In the genomic region with DNA sequence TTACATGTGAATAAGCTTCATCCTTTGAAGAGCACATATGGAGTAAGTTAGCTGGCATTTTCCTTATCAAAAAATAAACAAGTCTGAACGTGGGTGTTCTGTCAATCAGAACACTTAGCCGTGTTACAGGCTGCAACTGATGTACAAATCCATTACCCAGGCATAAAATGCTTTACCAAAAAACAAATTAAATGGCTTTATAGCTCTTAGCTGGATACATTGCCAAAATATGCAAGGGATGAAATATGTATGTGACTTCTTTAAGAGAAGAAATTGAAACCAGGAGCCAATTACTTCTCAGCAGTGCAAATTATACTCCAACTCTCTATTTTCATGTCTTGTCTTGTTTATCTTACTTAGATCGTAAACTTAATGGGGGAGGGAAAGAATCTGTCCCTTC, we compare ENCODE assay signal across 16 cellular contexts.
A peak's percentile ranks its signal among the peaks of the same experiment; 100 is the strongest.
DNase-seq lines count a peak whose midpoint lies in the region; FAIRE-seq and TF ChIP-seq lines count a peak whose summit lies in the region.
"Had no signal": no experiment of that assay in that cellular context is flagged by ENCODE, and none has a peak within 500 bp of the region (broad histone marks: within the 10 kb centered on the region; RNA-seq: fewer than 3 reads in every experiment).

No MANE protein-coding gene starts in this region.

- H3K36me3 ChIP-seq in mammary epithelial cell (ENCODE audit: insufficient read depth, low read length): no peaks in the 10 kb centered on the region
- no peaks in the 10 kb centered on the region for H3K36me3 ChIP-seq in OCI-LY3 (replicated peaks; ENCODE audit: low read depth, low read length)
- H3K36me3 ChIP-seq in endothelial cell of umbilical vein (ENCODE audit: control insufficient read depth in 2 of 2, extremely low read depth in 1 of 2, insufficient read depth in 2 of 2, low read length in 2 of 2): no peaks in the 10 kb centered on the region
- no peaks in the 10 kb centered on the region for H3K36me3 ChIP-seq in skeletal muscle satellite cell (ENCODE audit: insufficient read depth, low read length)
- H3K36me3 ChIP-seq in MG63: no peaks in the 10 kb centered on the region

- TF ChIP-seq POLR2A in endothelial cell of umbilical vein (IDR thresholded peaks at IDR 0.05; ENCODE audit: low read depth, low read length): no peak

- H3K9me3 Mint-ChIP-seq in MCF 10A (ENCODE audit: unreplicated experiment): no peaks in the 10 kb centered on the region
- H3K9me3 Mint-ChIP-seq in activated T-helper 2 cell treated with anti-CD3 and anti-CD28 coated beads, Interferon-gamma antibody, Interleukin-2, Interleukin-4, amounts not matched to agents 10 μg/mL and 5 μg/mL and 100 μg/mL, durations not matched to agents 14 hours and 24 hours and 36 hours: no peaks in the 10 kb centered on the region
- H3K9me3 Mint-ChIP-seq: activated CD8-positive, alpha-beta T cell treated with anti-CD3 and anti-CD28 coated beads for 36 hours; stimulated activated naive CD8-positive, alpha-beta T cell treated with anti-CD3 and anti-CD28 coated beads, Interleukin-15, Interleukin-2, amounts not matched to agents 100 ng/mL and 50 ng/mL, for 24 hours had no signal

- DNase-seq in mammary epithelial cell (no peak), MCF 10A (ENCODE audit: unreplicated experiment) (no peak), endothelial cell of umbilical vein (ENCODE audit: low read depth, low spot score) (peak; percentile 25), MG63 (no peak), NCI-H2029 (lab: John Stamatoyannopoulos, UW) (no peak)
- DNase-seq in activated T-helper 2 cell treated with anti-CD3 and anti-CD28 coated beads, Interferon-gamma antibody, Interleukin-2, Interleukin-4, amounts not matched to agents 10 μg/mL and 5 μg/mL and 100 μg/mL, durations not matched to agents 14 hours and 24 hours and 36 hours (ENCODE audit: low spot score): no peak
- DNase-seq: ACHN; activated CD8-positive, alpha-beta T cell treated with anti-CD3 and anti-CD28 coated beads for 36 hours; anterior cingulate cortex; GF-D8; KBM-7; midbrain; NCI-H1930 had no signal

- in situ Hi-C loops in mammary epithelial cell (cut with MboI; ENCODE audit: low sequenced_read_pairs in 2 of 2): loop anchor here (25.0 kb wide), 1 partner anchor 1400 kb away; no protein-coding TSS in a partner anchor

- dilution Hi-C loops in mammary epithelial cell (cut with HindIII; ENCODE audit: low sequenced_read_pairs) (no loop called here), endothelial cell of umbilical vein (cut with MboI; ENCODE audit: extremely low pct_ligation_motif_present, low sequenced_read_pairs) (no loop called here)

- no peaks in the 10 kb centered on the region for H3K36me3 Mint-ChIP-seq in MCF 10A (ENCODE audit: insufficient read depth, unreplicated experiment)
- H3K36me3 Mint-ChIP-seq in activated T-helper 2 cell treated with anti-CD3 and anti-CD28 coated beads, Interferon-gamma antibody, Interleukin-2, Interleukin-4, amounts not matched to agents 10 μg/mL and 5 μg/mL and 100 μg/mL, durations not matched to agents 14 hours and 24 hours and 36 hours (ENCODE audit: low read depth): no peaks in the 10 kb centered on the region

- no peaks in the 10 kb centered on the region for H3K9me3 ChIP-seq in mammary epithelial cell (replicated peaks; ENCODE audit: insufficient read depth, low read length)
- H3K9me3 ChIP-seq in OCI-LY3 (ENCODE audit: insufficient read depth, low read length): no peaks in the 10 kb centered on the region
- no peaks in the 10 kb centered on the region for H3K9me3 ChIP-seq in endothelial cell of umbilical vein (replicated peaks; ENCODE audit: control insufficient read depth, insufficient read depth, low read length)
- no peaks in the 10 kb centered on the region for H3K9me3 ChIP-seq in skeletal muscle satellite cell (replicated peaks; ENCODE audit: low read length)
- no peaks in the 10 kb centered on the region for H3K9me3 ChIP-seq in MG63

- POLR2A ChIA-PET in MCF 10A (lab: Yijun Ruan, JAX) (interaction anchor here (0.6 kb wide), 1 partner anchor 1215 kb away, joined by 3 read pairs; no protein-coding TSS in a partner anchor), endothelial cell of umbilical vein (lab: Charles Lee) (no interaction called here)

- BruUV-seq in mammary epithelial cell (replicated peaks; lab: Mats Ljungman, UMichigan) (no TSS peak), MCF 10A (replicated peaks; lab: Mats Ljungman, UMichigan) (no TSS peak), endothelial cell of umbilical vein (replicated peaks; lab: Mats Ljungman, UMichigan) (no TSS peak)

- H3K27me3 Mint-ChIP-seq in MCF 10A (ENCODE audit: insufficient read depth, unreplicated experiment): peaks cover 34% of the 10 kb centered on the region
- no peaks in the 10 kb centered on the region for H3K27me3 Mint-ChIP-seq in activated T-helper 2 cell treated with anti-CD3 and anti-CD28 coated beads, Interferon-gamma antibody, Interleukin-2, Interleukin-4, amounts not matched to agents 10 μg/mL and 5 μg/mL and 100 μg/mL, durations not matched to agents 14 hours and 24 hours and 36 hours (ENCODE audit: low read depth)

- FAIRE-seq in endothelial cell of umbilical vein (lab: Jason Lieb, UNC): no peak

- H3K4me1 Mint-ChIP-seq in MCF 10A (ENCODE audit: insufficient read depth, unreplicated experiment): no peaks in the 10 kb centered on the region
- H3K4me1 Mint-ChIP-seq in activated T-helper 2 cell treated with anti-CD3 and anti-CD28 coated beads, Interferon-gamma antibody, Interleukin-2, Interleukin-4, amounts not matched to agents 10 μg/mL and 5 μg/mL and 100 μg/mL, durations not matched to agents 14 hours and 24 hours and 36 hours (ENCODE audit: low read depth): no peaks in the 10 kb centered on the region

- peak overlapping the region; percentile 41 for H2AFZ ChIP-seq in mammary epithelial cell (ENCODE audit: low read depth, low read length)
- no peak overlapping the region for H2AFZ ChIP-seq in OCI-LY3 (ENCODE audit: low read depth, low read length)
- peak overlapping the region; percentile 38 for H2AFZ ChIP-seq in endothelial cell of umbilical vein (ENCODE audit: low read depth, low read length)

- H3K27me3 ChIP-seq in mammary epithelial cell (ENCODE audit: insufficient read depth, low read length) (no peaks in the 10 kb centered on the region), OCI-LY3 (ENCODE audit: low read depth, low read length) (no peaks in the 10 kb centered on the region), endothelial cell of umbilical vein (ENCODE audit: control insufficient read depth in 2 of 2, insufficient read depth in 2 of 2, low read length in 2 of 2) (no peaks in the 10 kb centered on the region), skeletal muscle satellite cell (ENCODE audit: control insufficient read depth, insufficient read depth, low read length) (peaks cover 2% of the 10 kb centered on the region), MG63 (no peaks in the 10 kb centered on the region)

- TF ChIP-seq CTCF in mammary epithelial cell (conservative IDR thresholded peaks at IDR 0.05 in 1 of 2, IDR thresholded peaks at IDR 0.05 in 1 of 2; ENCODE audit: extremely low read depth in 1 of 2, insufficient read depth in 1 of 2, low read depth in 1 of 2, low read length in 2 of 2) (no peak), MCF 10A (IDR thresholded peaks at IDR 0.05; ENCODE audit: unreplicated experiment) (no peak), OCI-LY3 (IDR thresholded peaks at IDR 0.05; ENCODE audit: low read depth, low read length) (no peak), endothelial cell of umbilical vein (IDR thresholded peaks at IDR 0.05; ENCODE audit: extremely low read depth in 1 of 2, insufficient read depth in 1 of 2, low read depth in 1 of 2, low read length in 2 of 2) (no peak)

- WGBS in mammary epithelial cell (ENCODE audit: low coverage, missing lambda C conversion rate): 21% methylated on average over 3 of the region's 3 CpGs

- no peak overlapping the region for H3K4me3 ChIP-seq in mammary epithelial cell (replicated peaks in 1 of 3; ENCODE audit: insufficient read depth in 1 of 3, low read depth in 2 of 3, low read length in 3 of 3)
- peak overlapping the region; percentile 14 for H3K4me3 ChIP-seq in OCI-LY3 (ENCODE audit: low read length)
- no peak overlapping the region for H3K4me3 ChIP-seq in endothelial cell of umbilical vein (replicated peaks in 1 of 3; ENCODE audit: insufficient read depth in 1 of 3, low read depth in 1 of 3, low read length in 3 of 3)
- H3K4me3 ChIP-seq in skeletal muscle satellite cell (ENCODE audit: low read length): no peak overlapping the region
- no peak overlapping the region for H3K4me3 ChIP-seq in MG63

- H3K79me2 ChIP-seq in mammary epithelial cell (ENCODE audit: insufficient read depth, low read length): no peaks in the 10 kb centered on the region
- H3K79me2 ChIP-seq in OCI-LY3 (ENCODE audit: low read length): no peaks in the 10 kb centered on the region
- no peaks in the 10 kb centered on the region for H3K79me2 ChIP-seq in endothelial cell of umbilical vein (ENCODE audit: control insufficient read depth, insufficient read depth, low read length)

- no peaks in the 10 kb centered on the region for H3K4me1 ChIP-seq in mammary epithelial cell (ENCODE audit: insufficient read depth, low read length)
- H3K4me1 ChIP-seq in OCI-LY3 (ENCODE audit: low read length): peaks cover 38% of the 10 kb centered on the region
- H3K4me1 ChIP-seq in endothelial cell of umbilical vein (ENCODE audit: control insufficient read depth, extremely low read depth, insufficient read depth, low read length): peaks cover 8% of the 10 kb centered on the region
- H3K4me1 ChIP-seq in skeletal muscle satellite cell (ENCODE audit: control insufficient read depth, insufficient read depth, low read length): no peaks in the 10 kb centered on the region

- CTCF ChIA-PET in mammary epithelial cell (lab: Charles Lee; ENCODE audit: low non-redundant PET) (no interaction called here), MCF 10A (lab: Yijun Ruan, JAX) (interaction anchor here (0.6 to 1.4 kb wide), 6 partner anchors 204 to 1406 kb away, joined by 3 to 8 read pairs (median 4); no protein-coding TSS in a partner anchor), endothelial cell of umbilical vein (lab: Charles Lee) (interaction anchor here (0.8 to 1.6 kb wide), 10 partner anchors 9 to 1412 kb away, joined by 3 to 18 read pairs (median 4); no protein-coding TSS in a partner anchor)

- H3K27ac ChIP-seq in mammary epithelial cell (ENCODE audit: insufficient read depth, low read depth, low read length) (no peak overlapping the region), OCI-LY3 (ENCODE audit: low read length) (no peak overlapping the region), endothelial cell of umbilical vein (ENCODE audit: insufficient read depth, low read depth, low read length) (no peak overlapping the region)

- H4K20me1 ChIP-seq in mammary epithelial cell (ENCODE audit: insufficient read depth, low read length) (no peaks in the 10 kb centered on the region), OCI-LY3 (ENCODE audit: insufficient read depth, low read length) (no peaks in the 10 kb centered on the region), endothelial cell of umbilical vein (replicated peaks; ENCODE audit: control insufficient read depth, extremely low read depth, insufficient read depth, low read length) (no peaks in the 10 kb centered on the region)

- intact Hi-C loops in mammary epithelial cell (cut with micrococcal nuclease) (no loop called here), MCF 10A (cut with micrococcal nuclease) (loop anchor here (5.0 kb wide), 1 partner anchor 700 kb away; a partner anchor contains a TSS), endothelial cell of umbilical vein (cut with micrococcal nuclease) (no loop called here)
- intact Hi-C loops in activated T-helper 2 cell treated with anti-CD3 and anti-CD28 coated beads, Interferon-gamma antibody, Interleukin-2, Interleukin-4, amounts not matched to agents 10 μg/mL and 5 μg/mL and 100 μg/mL, durations not matched to agents 14 hours and 24 hours and 36 hours (cut with micrococcal nuclease): no loop called here

- no peak overlapping the region for H3K4me3 Mint-ChIP-seq in MCF 10A (ENCODE audit: unreplicated experiment)
- H3K4me3 Mint-ChIP-seq in activated T-helper 2 cell treated with anti-CD3 and anti-CD28 coated beads, Interferon-gamma antibody, Interleukin-2, Interleukin-4, amounts not matched to agents 10 μg/mL and 5 μg/mL and 100 μg/mL, durations not matched to agents 14 hours and 24 hours and 36 hours (ENCODE audit: low read depth): no peak overlapping the region
- H3K4me3 Mint-ChIP-seq: activated CD8-positive, alpha-beta T cell treated with anti-CD3 and anti-CD28 coated beads for 36 hours; stimulated activated naive CD8-positive, alpha-beta T cell treated with anti-CD3 and anti-CD28 coated beads, Interleukin-15, Interleukin-2, amounts not matched to agents 100 ng/mL and 50 ng/mL, for 24 hours had no signal

- H3K4me2 ChIP-seq in mammary epithelial cell (ENCODE audit: insufficient read depth, low read depth, low read length) (peak overlapping the region; percentile 28), OCI-LY3 (ENCODE audit: low read length) (peak overlapping the region; percentile 57), endothelial cell of umbilical vein (ENCODE audit: insufficient read depth, low read length) (peak overlapping the region; percentile 42), skeletal muscle satellite cell (ENCODE audit: low read length) (peak overlapping the region; percentile 17)

- no peak overlapping the region for H3K27ac Mint-ChIP-seq in MCF 10A (ENCODE audit: low read depth, unreplicated experiment)
- H3K27ac Mint-ChIP-seq in activated T-helper 2 cell treated with anti-CD3 and anti-CD28 coated beads, Interferon-gamma antibody, Interleukin-2, Interleukin-4, amounts not matched to agents 10 μg/mL and 5 μg/mL and 100 μg/mL, durations not matched to agents 14 hours and 24 hours and 36 hours: no peak overlapping the region
- H3K27ac Mint-ChIP-seq: activated CD8-positive, alpha-beta T cell treated with anti-CD3 and anti-CD28 coated beads for 36 hours; stimulated activated naive CD8-positive, alpha-beta T cell treated with anti-CD3 and anti-CD28 coated beads, Interleukin-15, Interleukin-2, amounts not matched to agents 100 ng/mL and 50 ng/mL, for 24 hours had no signal

- no peak overlapping the region for H3K9ac ChIP-seq in mammary epithelial cell (ENCODE audit: insufficient read depth, low read length)
- no peak overlapping the region for H3K9ac ChIP-seq in OCI-LY3 (ENCODE audit: low read length)
- H3K9ac ChIP-seq in endothelial cell of umbilical vein (replicated peaks; ENCODE audit: extremely low read depth, insufficient read depth, low read length): no peak overlapping the region
- H3K9ac ChIP-seq in skeletal muscle satellite cell (ENCODE audit: low read depth, low read length): no peak overlapping the region

- peaks cover 2% of the 10 kb centered on the region for H3K9me1 ChIP-seq in endothelial cell of umbilical vein (replicated peaks; ENCODE audit: control insufficient read depth, extremely low read depth, insufficient read depth, low read length)
